Comparison of ENCODE assay signal across 15 cellular contexts in the genomic region with DNA sequence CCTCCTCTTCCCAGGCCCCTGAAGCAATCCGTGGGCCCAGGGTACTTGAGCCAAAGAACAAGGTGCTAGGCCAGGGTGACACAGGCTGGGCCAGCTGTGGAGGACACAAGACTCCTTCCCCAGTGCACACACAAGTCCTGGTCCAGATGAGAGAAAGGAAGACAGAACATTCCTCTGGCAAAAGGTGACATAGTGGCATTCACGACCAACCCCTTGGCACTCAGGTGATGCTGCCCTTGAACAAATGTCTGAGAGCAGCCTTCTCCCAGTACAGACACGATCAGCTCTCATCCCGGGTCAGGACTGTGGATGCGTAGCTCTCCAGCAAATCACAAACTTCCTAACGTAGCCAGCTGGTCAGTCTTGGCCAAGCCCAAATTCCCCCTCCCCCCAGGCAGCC.
DNase-seq lines count a peak whose midpoint lies in the region; ATAC-seq, FAIRE-seq and TF ChIP-seq lines count a peak whose summit lies in the region.
"Had no signal": no experiment of that assay in that cellular context is flagged by ENCODE, and none has a peak within 500 bp of the region (broad histone marks: within the 10 kb centered on the region; RNA-seq: fewer than 3 reads in every experiment).

No MANE protein-coding gene starts in this region.

- H3K4me3 ChIP-seq in left lung (no peak overlapping the region), upper lobe of right lung (no peak overlapping the region)
- H3K4me3 ChIP-seq: BLaER1 had no signal

- ATAC-seq in left lung, result no peak
- no peak for ATAC-seq in upper lobe of right lung

- H3K36me3 Mint-ChIP-seq in activated T-cell treated with anti-CD3 and anti-CD28 coated beads, Interleukin-2, amount 50 U/mL, for 24 hours (ENCODE audit: low read depth), result no peaks in the 10 kb centered on the region
- H3K36me3 Mint-ChIP-seq in CD14-positive monocyte, result peaks cover 8 to 14% of the 10 kb centered on the region in 2 donors
- H3K36me3 Mint-ChIP-seq: CD4-positive, CD25-positive, alpha-beta regulatory T cell had no signal

- no peak for FAIRE-seq in urothelium cell line (lab: Jason Lieb, UNC)
- FAIRE-seq: GM19239 had no signal

- H3K4me3 Mint-ChIP-seq in activated T-cell treated with anti-CD3 and anti-CD28 coated beads, Interleukin-2, amount 50 U/mL, for 24 hours, result no peak overlapping the region
- H3K4me3 Mint-ChIP-seq in CD14-positive monocyte, result no peak overlapping the region
- H3K4me3 Mint-ChIP-seq: CD4-positive, CD25-positive, alpha-beta regulatory T cell; H9 had no signal

- intact Hi-C loops in CD14-positive monocyte (cut with micrococcal nuclease) (loop anchor here in 1 of 2 donors (10.0 kb wide), 1 partner anchor 155 kb away; no protein-coding TSS in a partner anchor), left lung (cut with DNase I) (no loop called here), upper lobe of right lung (cut with DNase I) (no loop called here)

- no peak overlapping the region for H3K27ac Mint-ChIP-seq in activated T-cell treated with anti-CD3 and anti-CD28 coated beads, Interleukin-2, amount 50 U/mL, for 24 hours
- H3K27ac Mint-ChIP-seq in CD14-positive monocyte, result peak overlapping the region in 2 of 7 donors; percentile 13 to 50
- H3K27ac Mint-ChIP-seq: CD4-positive, CD25-positive, alpha-beta regulatory T cell; H9 had no signal

- no peak for TF ChIP-seq CTCF in CD14-positive monocyte (IDR thresholded peaks at IDR 0.05)
- no peak for TF ChIP-seq CTCF in left lung (IDR thresholded peaks at IDR 0.05)
- TF ChIP-seq CTCF in upper lobe of right lung (IDR thresholded peaks at IDR 0.05), result no peak

- H3K9me3 Mint-ChIP-seq in activated T-cell treated with anti-CD3 and anti-CD28 coated beads, Interleukin-2, amount 50 U/mL, for 24 hours, result no peaks in the 10 kb centered on the region
- H3K9me3 Mint-ChIP-seq in CD14-positive monocyte, result peaks cover 20 to 35% (median 24%) of the 10 kb centered on the region in 7 donors

- H3K4me1 Mint-ChIP-seq in activated T-cell treated with anti-CD3 and anti-CD28 coated beads, Interleukin-2, amount 50 U/mL, for 24 hours (ENCODE audit: low read depth), result no peaks in the 10 kb centered on the region
- H3K4me1 Mint-ChIP-seq in CD14-positive monocyte, result peaks cover 5% of the 10 kb centered on the region
- H3K4me1 Mint-ChIP-seq: H9 had no signal

- H3K36me3 ChIP-seq in left lung (no peaks in the 10 kb centered on the region), upper lobe of right lung (no peaks in the 10 kb centered on the region)
- H3K36me3 ChIP-seq: BLaER1 had no signal

- no peak overlapping the region for H3K27ac ChIP-seq in left lung
- no peak overlapping the region for H3K27ac ChIP-seq in upper lobe of right lung
- H3K27ac ChIP-seq: 22Rv1, BLaER1 had no signal

- H3K27me3 ChIP-seq in left lung, result no peaks in the 10 kb centered on the region
- H3K27me3 ChIP-seq in upper lobe of right lung, result no peaks in the 10 kb centered on the region
- H3K27me3 ChIP-seq: BLaER1 had no signal

- peaks cover 0 to 16% of the 10 kb centered on the region in 2 donors for H3K9me3 ChIP-seq in left lung
- H3K9me3 ChIP-seq in upper lobe of right lung, result no peaks in the 10 kb centered on the region

- H3K4me1 ChIP-seq in left lung (peaks cover 0 to 2% of the 10 kb centered on the region in 2 donors), upper lobe of right lung (no peaks in the 10 kb centered on the region)

- H3K27me3 Mint-ChIP-seq in activated T-cell treated with anti-CD3 and anti-CD28 coated beads, Interleukin-2, amount 50 U/mL, for 24 hours, result peaks cover 3% of the 10 kb centered on the region
- H3K27me3 Mint-ChIP-seq in CD14-positive monocyte (ENCODE audit: low read depth in 3 of 3), result peaks cover 0 to 2% (median 0%) of the 10 kb centered on the region in 3 donors
- H3K27me3 Mint-ChIP-seq: CD4-positive, CD25-positive, alpha-beta regulatory T cell had no signal

- peak; percentile 14 for DNase-seq in activated T-cell treated with anti-CD3 and anti-CD28 coated beads, Interleukin-2, amount 50 U/mL, for 24 hours
- no peak for DNase-seq in activated T-cell treated with anti-CD3 and anti-CD28 coated beads for 4 hours
- peak; percentile 14 for DNase-seq in CD14-positive monocyte (ENCODE audit: low spot score)
- DNase-seq in left lung, result peak; percentile 26 to 34
- DNase-seq in upper lobe of right lung, result peak; percentile 23
- no peak for DNase-seq in urothelium cell line (ENCODE audit: low spot score)
- no peak for DNase-seq in LoVo (ENCODE audit: low spot score)
- DNase-seq: CD4-positive, CD25-positive, alpha-beta regulatory T cell; DMS53; GF-D8; GOT3; H9 had no signal

Comparison
In these comparisons a context has a peak if more than half of its experiments do, and no peak if none do; other contexts are left out.
1. DNase-seq: peak in activated T-cell treated with anti-CD3 and anti-CD28 coated beads, Interleukin-2, amount 50 U/mL, for 24 hours (single experiment), CD14-positive monocyte (single experiment), left lung (2 of 2) and upper lobe of right lung (single experiment); none in activated T-cell treated with anti-CD3 and anti-CD28 coated beads for 4 hours (single experiment), urothelium cell line (single experiment) and LoVo (single experiment).